In genomic region chr2:173759959-173760358, GRCh38 we compare ENCODE assay signal across 15 cellular contexts.
DNase-seq lines count a peak whose midpoint lies in the region; ATAC-seq, FAIRE-seq and TF ChIP-seq lines count a peak whose summit lies in the region.
"Had no signal": no experiment of that assay in that cellular context is flagged by ENCODE, and none has a peak within 500 bp of the region (broad histone marks: within the 10 kb centered on the region; RNA-seq: fewer than 3 reads in every experiment).

No MANE protein-coding gene starts in this region.

- H3K9me3 ChIP-seq in HUES64 (ENCODE audit: insufficient read depth, low read depth, low read length) (no peaks in the 10 kb centered on the region), K562 (replicated peaks; ENCODE audit: control insufficient read depth, insufficient read depth, low read depth, low read length) (no peaks in the 10 kb centered on the region), upper lobe of left lung (no peaks in the 10 kb centered on the region)
- H3K9me3 ChIP-seq: BLaER1 had no signal

- no peak overlapping the region for H3K23ac ChIP-seq in mesendoderm (ENCODE audit: low read length)

- H4K5ac ChIP-seq in mesendoderm (ENCODE audit: low read length): no peak overlapping the region

- no peak overlapping the region for H3K9ac ChIP-seq in HUES64 (ENCODE audit: low read depth, low read length)
- no peak overlapping the region for H3K9ac ChIP-seq in K562 (ENCODE audit: insufficient read depth in 1 of 2, low read depth in 2 of 2, low read length in 2 of 2)
- H3K9ac ChIP-seq in mesendoderm (ENCODE audit: low read length): no peak overlapping the region
- H3K9ac ChIP-seq: BLaER1 had no signal

- no peak for FAIRE-seq in K562 (lab: Jason Lieb, UNC)

- peaks cover 53% of the 10 kb centered on the region for H3K4me1 ChIP-seq in HUES64 (ENCODE audit: insufficient read depth, low read length)
- no peaks in the 10 kb centered on the region for H3K4me1 ChIP-seq in K562 (replicated peaks in 1 of 2; ENCODE audit: control insufficient read depth in 2 of 2, insufficient read depth in 2 of 2, low read length in 2 of 2)
- H3K4me1 ChIP-seq in mesendoderm (ENCODE audit: control insufficient read depth, low read depth, low read length): no peaks in the 10 kb centered on the region
- peaks cover 0 to 6% (median 0%) of the 10 kb centered on the region in 4 donors for H3K4me1 ChIP-seq in upper lobe of left lung

- CTCF ChIA-PET in K562 (lab: Yijun Ruan, JAX; ENCODE audit: low intra/inter-chr PET ratio): no interaction called here
- CTCF ChIA-PET in activated CD4-positive, alpha-beta memory T cell treated with anti-CD3 and anti-CD28 coated beads for 36 hours (lab: Charles Lee): no interaction called here

- no peaks in the 10 kb centered on the region for H3K27me3 ChIP-seq in HUES64 (ENCODE audit: insufficient read depth, low read length)
- peaks cover 0 to 20% of the 10 kb centered on the region in 2 experiments; a peak in 3 of 5 replicates for H3K27me3 ChIP-seq in K562 (ENCODE audit: control insufficient read depth in 2 of 2, insufficient read depth in 2 of 2, low read length in 2 of 2)
- no peaks in the 10 kb centered on the region for H3K27me3 ChIP-seq in mesendoderm (ENCODE audit: insufficient read depth, low read length, poor library complexity)
- H3K27me3 ChIP-seq in upper lobe of left lung: no peaks in the 10 kb centered on the region
- H3K27me3 ChIP-seq: BLaER1 had no signal

- in situ Hi-C loops in K562 (cut with MboI): no loop called here

- H4K8ac ChIP-seq in mesendoderm (ENCODE audit: low read depth, low read length): peak overlapping the region; percentile 15

- DNase-seq in ELF-1 (ENCODE audit: low read depth, low spot score) (peak; percentile 75), K562 (ENCODE audit: extremely low read depth in 1 of 4, low spot score in 3 of 4) (no peak), mesendoderm (no peak), 8988T (no peak), upper lobe of left lung (no peak)
- DNase-seq in activated CD4-positive, alpha-beta memory T cell treated with anti-CD3 and anti-CD28 coated beads for 36 hours: no peak
- DNase-seq: AML-193; CD4-positive, CD25-positive, alpha-beta regulatory T cell; DMS53; GOT3 had no signal

- H2BK5ac ChIP-seq in mesendoderm (ENCODE audit: low read length): no peak overlapping the region

- H3K18ac ChIP-seq in mesendoderm (ENCODE audit: low read length): no peak overlapping the region

- no peak overlapping the region for H2BK15ac ChIP-seq in mesendoderm (replicated peaks; ENCODE audit: low read depth)

- no TSS peak for BruUV-seq in K562 (replicated peaks; lab: Mats Ljungman, UMichigan)

- H2AK5ac ChIP-seq in mesendoderm (ENCODE audit: low read length): no peak overlapping the region

- H3K36me3 ChIP-seq in HUES64 (ENCODE audit: insufficient read depth, low read length): no peaks in the 10 kb centered on the region
- H3K36me3 ChIP-seq in K562 (ENCODE audit: control insufficient read depth, insufficient read depth, low read length): no peaks in the 10 kb centered on the region
- H3K36me3 ChIP-seq in mesendoderm (ENCODE audit: control insufficient read depth, insufficient read depth, low read length): no peaks in the 10 kb centered on the region
- no peaks in the 10 kb centered on the region for H3K36me3 ChIP-seq in upper lobe of left lung
- H3K36me3 ChIP-seq: BLaER1 had no signal

- H3K9me1 ChIP-seq in K562 (ENCODE audit: control insufficient read depth, insufficient read depth, low read length): no peaks in the 10 kb centered on the region

- no peak overlapping the region for H3K56ac ChIP-seq in mesendoderm (ENCODE audit: low read length)

- no peaks in the 10 kb centered on the region for H3K27me3 Mint-ChIP-seq in activated CD4-positive, alpha-beta memory T cell treated with anti-CD3 and anti-CD28 coated beads for 36 hours

- H2AFZ ChIP-seq in K562 (ENCODE audit: low read depth, low read length): peak overlapping the region; percentile 11; the same call in 1 of the 2 replicates

- no peak for ATAC-seq in K562
- ATAC-seq in activated CD4-positive, CD25-positive, alpha-beta regulatory T cell treated with anti-CD3 and anti-CD28 coated beads, Interleukin-2, amount 50 U/mL, for 24 hours: no peak
- no peak for ATAC-seq in upper lobe of left lung (ENCODE audit: low FRiP score in 2 of 2)

- H3K27ac ChIP-seq in HUES64 (ENCODE audit: low read depth, low read length) (peak overlapping the region; percentile 64; the same call in 1 of the 2 replicates), K562 (ENCODE audit: extremely low read depth, low read depth, low read length) (no peak overlapping the region), mesendoderm (ENCODE audit: low read depth, low read length) (no peak overlapping the region), upper lobe of left lung (no peak overlapping the region)
- H3K27ac ChIP-seq: 22Rv1, BLaER1, HL-60 had no signal

- no peaks in the 10 kb centered on the region for H3K9me3 Mint-ChIP-seq in activated CD4-positive, alpha-beta memory T cell treated with anti-CD3 and anti-CD28 coated beads for 36 hours

- no peak for TF ChIP-seq CTCF in K562 (IDR thresholded peaks at IDR 0.05 in 2 of 3, conservative IDR thresholded peaks at IDR 0.05 in 1 of 3; ENCODE audit: insufficient read depth in 2 of 3, low read depth in 1 of 3, low read length in 3 of 3)
- TF ChIP-seq CTCF in upper lobe of left lung (IDR thresholded peaks at IDR 0.05): no peak

- H3K79me2 ChIP-seq in K562 (ENCODE audit: control insufficient read depth, insufficient read depth, low read length): no peaks in the 10 kb centered on the region
- H3K79me2 ChIP-seq in mesendoderm (ENCODE audit: control insufficient read depth, insufficient read depth, low read length): no peaks in the 10 kb centered on the region

- H3K4me3 ChIP-seq in HUES64 (ENCODE audit: low read length) (no peak overlapping the region), K562 (no peak overlapping the region), mesendoderm (ENCODE audit: low read length) (no peak overlapping the region), upper lobe of left lung (no peak overlapping the region)
- H3K4me3 ChIP-seq: BLaER1 had no signal

- no peaks in the 10 kb centered on the region for H3K4me1 Mint-ChIP-seq in activated CD4-positive, alpha-beta memory T cell treated with anti-CD3 and anti-CD28 coated beads for 36 hours (ENCODE audit: low read depth)
- H3K4me1 Mint-ChIP-seq: CD4-positive, CD25-positive, alpha-beta regulatory T cell had no signal

- no peak overlapping the region for H3K27ac Mint-ChIP-seq in activated CD4-positive, alpha-beta memory T cell treated with anti-CD3 and anti-CD28 coated beads for 36 hours
- H3K27ac Mint-ChIP-seq: CD4-positive, CD25-positive, alpha-beta regulatory T cell had no signal

- H3K4me2 ChIP-seq in K562 (ENCODE audit: insufficient read depth, low read length) (peak overlapping the region; percentile 27; the same call in 1 of the 2 replicates), mesendoderm (ENCODE audit: low read length) (no peak overlapping the region)
- H3K4me2 ChIP-seq: BLaER1 had no signal

- H3K4me3 Mint-ChIP-seq in activated CD4-positive, alpha-beta memory T cell treated with anti-CD3 and anti-CD28 coated beads for 36 hours: no peak overlapping the region
- H3K4me3 Mint-ChIP-seq: CD4-positive, CD25-positive, alpha-beta regulatory T cell had no signal

- TF ChIP-seq POLR2A in K562 (conservative IDR thresholded peaks at IDR 0.05): no peak
- TF ChIP-seq POLR2A in upper lobe of left lung (IDR thresholded peaks at IDR 0.05): no peak

- intact Hi-C loops in K562 (cut with micrococcal nuclease): no loop called here
- intact Hi-C loops in activated CD4-positive, alpha-beta memory T cell treated with anti-CD3 and anti-CD28 coated beads for 36 hours (cut with micrococcal nuclease): no loop called here

- H3K36me3 Mint-ChIP-seq in activated CD4-positive, alpha-beta memory T cell treated with anti-CD3 and anti-CD28 coated beads for 36 hours: no peaks in the 10 kb centered on the region
- H3K36me3 Mint-ChIP-seq: CD4-positive, CD25-positive, alpha-beta regulatory T cell had no signal

- no peak overlapping the region for H2BK120ac ChIP-seq in mesendoderm (ENCODE audit: low read depth, low read length)

- H3K4ac ChIP-seq in mesendoderm (ENCODE audit: low read depth, low read length): no peak overlapping the region

- no peaks in the 10 kb centered on the region for H3K79me1 ChIP-seq in mesendoderm (ENCODE audit: low read length)

- POLR2A ChIA-PET in K562 (lab: Yijun Ruan, JAX): no interaction called here
- POLR2A ChIA-PET in activated CD4-positive, alpha-beta memory T cell treated with anti-CD3 and anti-CD28 coated beads for 36 hours (lab: Charles Lee): no interaction called here

- no peak for TF ChIP-seq EP300 in K562 (IDR thresholded peaks at IDR 0.05; ENCODE audit: low read length)
- no peak for TF ChIP-seq EP300 in upper lobe of left lung (IDR thresholded peaks at IDR 0.05)

- H4K20me1 ChIP-seq in K562 (replicated peaks; ENCODE audit: control insufficient read depth, insufficient read depth, low read length): 0 out of 2 replicates have a peak, but pooled peaks cover 4% of the 10 kb centered on the region
- H4K20me1 ChIP-seq: BLaER1 had no signal

- TF ChIP-seq RAD21 in K562 (CRISPR knock-in tag; conservative IDR thresholded peaks at IDR 0.05 in 1 of 2, IDR thresholded peaks at IDR 0.05 in 1 of 2): no peak

- WGBS in HUES64: 44% methylated on average over 6 of the region's 6 CpGs
- WGBS in K562 (ENCODE audit: insufficient coverage, low coverage, missing lambda C conversion rate): 11% methylated on average over 6 of the region's 6 CpGs
- no CpG with 5 or more reads among the region's 6 CpGs for WGBS in mesendoderm (ENCODE audit: extremely low coverage, insufficient coverage, low lambda C conversion rate)
- 84 to 87% methylated on average over 6 of the region's 6 CpGs for WGBS in upper lobe of left lung, 2 donors

TF ChIP-seq in K562, 482 proteins besides CTCF, POLR2A, EP300 and RAD21 (continues in another document):
- TF ChIP-seq ZNF740 (CRISPR knock-in tag; IDR thresholded peaks at IDR 0.05) (no peak), ZNF740 (tag; IDR thresholded peaks at IDR 0.05) (no peak)
